ENCODE assay signal across 8 cellular contexts in genomic region chr9:88173378-88173999, GRCh38. TPM values are rescaled to one million over a fixed set of nuclear protein-coding genes. Genes with fewer than 3 reads are reported as not detected.
DNase-seq lines count a peak whose midpoint lies in the region; ATAC-seq lines count a peak whose summit lies in the region.

No MANE protein-coding gene starts in this region.

- peaks cover 12% of the 10 kb centered on the region for H3K27me3 Mint-ChIP-seq in activated naive CD8-positive, alpha-beta T cell treated with anti-CD3 and anti-CD28 coated beads for 36 hours

- peaks cover 5% of the 10 kb centered on the region for H3K4me1 Mint-ChIP-seq in activated naive CD8-positive, alpha-beta T cell treated with anti-CD3 and anti-CD28 coated beads for 36 hours

- peak overlapping the region; percentile 67 for H3K27ac ChIP-seq in SJCRH30

- H3K36me3 Mint-ChIP-seq in activated naive CD8-positive, alpha-beta T cell treated with anti-CD3 and anti-CD28 coated beads for 36 hours = no peaks in the 10 kb centered on the region

- no peaks in the 10 kb centered on the region for H3K9me3 ChIP-seq in SJCRH30 (replicated peaks)

- no peak for ATAC-seq in GM19328 (IDR thresholded peaks at IDR 0.05; ENCODE audit: unreplicated experiment)

- no peak overlapping the region for H3K27ac Mint-ChIP-seq in activated naive CD8-positive, alpha-beta T cell treated with anti-CD3 and anti-CD28 coated beads for 36 hours

- H3K4me3 Mint-ChIP-seq in activated naive CD8-positive, alpha-beta T cell treated with anti-CD3 and anti-CD28 coated beads for 36 hours = no peak overlapping the region

- peaks cover under 1% of the 10 kb centered on the region for H3K9me3 Mint-ChIP-seq in activated naive CD8-positive, alpha-beta T cell treated with anti-CD3 and anti-CD28 coated beads for 36 hours

- DNase-seq in CMK (ENCODE audit: low read depth) (peak; percentile 32), HT-29 (ENCODE audit: low spot score) (peak; percentile 75), SJCRH30 (peak; percentile 74 to 89), iPS DF 19.7 (ENCODE audit: low read depth, low spot score) (peak; percentile 30), NCI-H510A (lab: John Stamatoyannopoulos, UW) (no peak)
- DNase-seq in activated naive CD8-positive, alpha-beta T cell treated with anti-CD3 and anti-CD28 coated beads for 36 hours = peak; percentile 50
- DNase-seq in stimulated activated CD4-positive, alpha-beta T cell treated with anti-CD3 and anti-CD28 coated beads, TNF-alpha, amount 100 ng/mL, for 48 hours (ENCODE audit: low read depth in 3 of 3) = peak in 2 of 3 donors; percentile 5 to 16

- H3K4me3 ChIP-seq in SJCRH30 = no peak overlapping the region

- H3K4me1 ChIP-seq in SJCRH30 = peaks cover 11% of the 10 kb centered on the region

- no peaks in the 10 kb centered on the region for H3K27me3 ChIP-seq in SJCRH30

- no peaks in the 10 kb centered on the region for H3K36me3 ChIP-seq in SJCRH30

RNA-seq across cellular contexts. Expression of gene SPATA31C2, which starts 35.2 kb away (rescaled TPM):
- not detected in 2 replicates for total RNA-seq in HT-29 (2014; rRNA removed; shearing (Covaris generic))
- 0.35 and 0.53 TPM in 2 replicates for total RNA-seq in SJCRH30 (2014; rRNA removed; shearing (Covaris generic))
- total RNA-seq in activated naive CD8-positive, alpha-beta T cell treated with anti-CD3 and anti-CD28 coated beads for 36 hours = under 1 TPM; 0.18 to 0.21 TPM
